In genomic region chr7:158355456-158356065, GRCh38 we compare ENCODE assay signal across 14 cellular contexts.
DNase-seq lines count a peak whose midpoint lies in the region; TF ChIP-seq lines count a peak whose summit lies in the region.
"Had no signal": no experiment of that assay in that cellular context is flagged by ENCODE, and none has a peak within 500 bp of the region (broad histone marks: within the 10 kb centered on the region; RNA-seq: fewer than 3 reads in every experiment).

No MANE protein-coding gene starts in this region.

- H3K4me1 Mint-ChIP-seq in chondrocyte (ENCODE audit: low read depth) (no peaks in the 10 kb centered on the region), endothelial cell (ENCODE audit: unreplicated experiment) (no peaks in the 10 kb centered on the region)
- H3K4me1 Mint-ChIP-seq: activated T-helper 17 cell treated with anti-CD3 and anti-CD28 coated beads, Interleukin-2, amount 50 U/mL, for 72 hours had no signal

- no peak for TF ChIP-seq POLR2A in NB4 (IDR thresholded peaks at IDR 0.05; ENCODE audit: extremely low read depth, insufficient read length)

- H3K9me3 Mint-ChIP-seq in chondrocyte (ENCODE audit: low read depth) (peaks cover 19% of the 10 kb centered on the region), endothelial cell (ENCODE audit: unreplicated experiment) (peaks cover 52% of the 10 kb centered on the region)
- H3K9me3 Mint-ChIP-seq: activated T-helper 17 cell treated with anti-CD3 and anti-CD28 coated beads, Interleukin-2, amount 50 U/mL, for 72 hours had no signal

- in situ Hi-C loops in GM13976 (cut with MboI; ENCODE audit: low sequenced_read_pairs, unreplicated experiment) = no loop called here

- H3K27me3 Mint-ChIP-seq in chondrocyte (ENCODE audit: low read depth) (peaks cover 16% of the 10 kb centered on the region), endothelial cell (ENCODE audit: unreplicated experiment) (peaks cover 15% of the 10 kb centered on the region)

- H3K4me3 Mint-ChIP-seq in chondrocyte (ENCODE audit: unreplicated experiment) (no peak overlapping the region), endothelial cell (ENCODE audit: unreplicated experiment) (no peak overlapping the region)
- H3K4me3 Mint-ChIP-seq: activated T-helper 17 cell treated with anti-CD3 and anti-CD28 coated beads, Interleukin-2, amount 50 U/mL, for 72 hours had no signal

- peak; percentile 60 for TF ChIP-seq CTCF in NB4 (IDR thresholded peaks at IDR 0.05; ENCODE audit: low read depth, low read length)
- TF ChIP-seq CTCF in chondrocyte (IDR thresholded peaks at IDR 0.05) = peak; percentile 43
- no peak for TF ChIP-seq CTCF in endothelial cell (IDR thresholded peaks at IDR 0.05; ENCODE audit: unreplicated experiment)
- TF ChIP-seq CTCF in GM13976 (IDR thresholded peaks at IDR 0.05; ENCODE audit: borderline replicate concordance, control extremely low read depth, extremely low read depth, insufficient read depth, missing control alignments) = no peak

- H3K27ac Mint-ChIP-seq in chondrocyte (ENCODE audit: unreplicated experiment) = no peak overlapping the region
- H3K27ac Mint-ChIP-seq in endothelial cell (ENCODE audit: unreplicated experiment) = no peak overlapping the region
- H3K27ac Mint-ChIP-seq: activated T-helper 17 cell treated with anti-CD3 and anti-CD28 coated beads, Interleukin-2, amount 50 U/mL, for 72 hours had no signal

- no peak overlapping the region for H3K4me3 ChIP-seq in NB4 (ENCODE audit: low read depth, low read length)
- H3K4me3 ChIP-seq: tibial nerve had no signal

- peaks cover 1% of the 10 kb centered on the region for H3K36me3 Mint-ChIP-seq in chondrocyte (ENCODE audit: low read depth)
- H3K36me3 Mint-ChIP-seq in endothelial cell (ENCODE audit: low read depth, unreplicated experiment) = peaks cover 26% of the 10 kb centered on the region

- DNase-seq in SIG-M5 treated with dmso at 0.1 percent for 504 hours (lab: John Stamatoyannopoulos, UW; ENCODE audit: unreplicated experiment) (peak; percentile 24), SIG-M5 (lab: John Stamatoyannopoulos, UW) (no peak), NB4 (ENCODE audit: low read depth) (peak; percentile 40), chondrocyte (ENCODE audit: low spot score) (peak; percentile 57), retina (peak; percentile 16), endothelial cell (ENCODE audit: low spot score) (no peak), NCI-H2107 (lab: John Stamatoyannopoulos, UW) (no peak), GM13976 (ENCODE audit: low spot score) (no peak)
- DNase-seq: AML-193, caudate nucleus, foreskin fibroblast, NCI-H82 had no signal

Comparison
In these comparisons a context has a peak if more than half of its experiments do, and no peak if none do; other contexts are left out.
1. DNase-seq: peak in SIG-M5 treated with dmso at 0.1 percent for 504 hours (single experiment), NB4 (single experiment), chondrocyte (single experiment) and retina (single experiment); none in SIG-M5 (single experiment), endothelial cell (single experiment), NCI-H2107 (single experiment) and GM13976 (single experiment).
2. CTCF ChIP-seq: peak in NB4 (single experiment) and chondrocyte (single experiment); none in endothelial cell (single experiment) and GM13976 (single experiment).